2 cellular contexts compared by ENCODE assay signal in genomic region chr1:24304763-24305162, GRCh38.
TF ChIP-seq lines count a peak whose summit lies in the region.

No MANE protein-coding gene starts in this region.

TF ChIP-seq in GM23338, 12 proteins besides CTCF, POLR2A, EP300 and RAD21:
- TF ChIP-seq JUNB (IDR thresholded peaks at IDR 0.05; ENCODE audit: unreplicated experiment), result no peak
- TF ChIP-seq ZNF114 (CRISPR knock-in tag; IDR thresholded peaks at IDR 0.05), result no peak
- no peak for TF ChIP-seq EZH2 (IDR thresholded peaks at IDR 0.05; ENCODE audit: low read depth, unreplicated experiment)
- no peak for TF ChIP-seq STAT1 (IDR thresholded peaks at IDR 0.05; ENCODE audit: unreplicated experiment)
- no peak for TF ChIP-seq REST (IDR thresholded peaks at IDR 0.05; ENCODE audit: unreplicated experiment)
- no peak for TF ChIP-seq ZNF462 (CRISPR knock-in tag; IDR thresholded peaks at IDR 0.05)
- TF ChIP-seq ZNF331 (CRISPR knock-in tag; IDR thresholded peaks at IDR 0.05; ENCODE audit: low read depth), result no peak
- no peak for TF ChIP-seq EZH2phosphoT487 (IDR thresholded peaks at IDR 0.05; ENCODE audit: unreplicated experiment)
- TF ChIP-seq POLR2AphosphoS5 (IDR thresholded peaks at IDR 0.05; ENCODE audit: low read depth), result no peak
- TF ChIP-seq CREB1 (CRISPR knock-in tag; IDR thresholded peaks at IDR 0.05; ENCODE audit: low read depth), result no peak
- no peak for TF ChIP-seq ETS1 (IDR thresholded peaks at IDR 0.05)
- TF ChIP-seq NANOG (IDR thresholded peaks at IDR 0.05; ENCODE audit: borderline replicate concordance), result no peak

TF ChIP-seq in H1, 55 proteins besides CTCF, POLR2A, EP300 and RAD21:
- TF ChIP-seq GABPA (IDR thresholded peaks at IDR 0.05; ENCODE audit: borderline replicate concordance, insufficient read depth, low read length) (no peak), EGR1 (IDR thresholded peaks at IDR 0.05; ENCODE audit: borderline replicate concordance, low read depth, low read length) (no peak), E2F6 (IDR thresholded peaks at IDR 0.05) (no peak), EZH2 (IDR thresholded peaks at IDR 0.05; ENCODE audit: low read depth, low read length, severe bottlenecking) (no peak), CBX8 (IDR thresholded peaks at IDR 0.05; ENCODE audit: borderline replicate concordance, low read depth, low read length) (no peak), TAF7 (optimal IDR thresholded peaks at IDR 0.05; ENCODE audit: borderline replicate concordance, low read depth, low read length) (no peak), MAFK (IDR thresholded peaks at IDR 0.05; ENCODE audit: low read depth, low read length) (no peak), TEAD4 (IDR thresholded peaks at IDR 0.05; ENCODE audit: low read depth, low read length) (no peak), CHD2 (IDR thresholded peaks at IDR 0.05; ENCODE audit: low read length) (no peak), TBP (IDR thresholded peaks at IDR 0.05; ENCODE audit: low read depth, low read length) (no peak), CHD7 (IDR thresholded peaks at IDR 0.05; ENCODE audit: insufficient replicate concordance, low read length) (no peak), SIRT6 (IDR thresholded peaks at IDR 0.05; ENCODE audit: low read length) (no peak)
